Comparison of ENCODE assay signal across 22 cellular contexts in the genomic region with DNA sequence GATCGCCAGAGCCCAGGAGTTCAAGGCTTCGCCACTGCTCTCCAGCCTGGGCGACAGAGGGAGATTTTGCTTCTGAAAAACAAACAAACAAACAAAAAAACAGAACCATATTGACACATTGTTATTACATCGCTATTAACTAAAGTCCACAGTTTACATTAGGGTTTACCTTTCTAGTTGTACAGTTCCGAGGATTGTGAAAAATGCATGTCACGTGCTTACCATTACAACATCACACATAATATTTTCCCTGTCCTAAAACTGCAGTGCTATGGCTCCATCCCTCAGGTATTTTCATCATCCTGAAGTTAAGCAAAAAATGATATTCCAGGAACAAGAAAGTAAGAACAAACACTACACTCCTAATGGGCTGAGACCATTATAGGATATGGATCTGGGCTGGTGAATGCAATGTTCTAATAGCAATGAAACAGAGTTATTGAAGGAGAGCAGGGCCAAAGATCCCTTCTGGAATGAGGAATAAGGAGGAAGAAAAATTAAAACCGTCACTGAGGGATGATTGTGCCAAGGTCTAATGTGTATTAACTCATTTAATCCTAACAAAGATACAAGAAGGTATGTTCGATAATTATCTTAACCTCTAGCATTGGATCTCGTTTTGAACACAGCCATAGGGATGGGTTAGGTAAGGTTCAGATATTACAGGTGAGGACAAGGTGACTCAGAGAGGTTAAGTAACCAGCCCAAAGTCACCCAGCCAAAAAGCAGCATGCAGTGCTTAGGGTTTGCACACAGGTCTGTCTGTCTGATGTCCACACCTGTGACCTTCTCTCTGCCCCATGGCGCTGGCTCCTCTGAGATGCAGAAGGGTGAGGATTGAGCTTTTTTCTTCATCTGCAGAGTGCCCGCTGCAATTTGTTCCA. TPM values are rescaled to one million over a fixed set of nuclear protein-coding genes. Genes with fewer than 3 reads are reported as not detected.
DNase-seq lines count a peak whose midpoint lies in the region; ATAC-seq and TF ChIP-seq lines count a peak whose summit lies in the region.
"Had no signal": no experiment of that assay in that cellular context is flagged by ENCODE, and none has a peak within 500 bp of the region (broad histone marks: within the 10 kb centered on the region; RNA-seq: fewer than 3 reads in every experiment).

No MANE protein-coding gene starts in this region.

- H2AK5ac ChIP-seq in H9 (ENCODE audit: insufficient read length, low read length): no peak overlapping the region

- H3K27ac ChIP-seq in H9 (ENCODE audit: insufficient read length, low read depth, low read length): no peak overlapping the region
- H3K27ac ChIP-seq: A549, dorsolateral prefrontal cortex, esophagus squamous epithelium, uterus had no signal

- no peaks in the 10 kb centered on the region for H3K9me3 ChIP-seq in H9 (ENCODE audit: control insufficient read depth, low read depth, low read length)
- H3K9me3 ChIP-seq: A549, esophagus squamous epithelium, uterus had no signal

- POLR2A ChIA-PET in activated CD4-positive, alpha-beta T cell treated with anti-CD3 and anti-CD28 coated beads, Interleukin-2, amount 10 ng/mL, durations not matched to agents 7 days and 5 days (lab: Charles Lee): no interaction called here

- H3K4me3 Mint-ChIP-seq in activated CD4-positive, alpha-beta T cell treated with anti-CD3 and anti-CD28 coated beads, Interleukin-2, amount 10 ng/mL, durations not matched to agents 7 days and 5 days: no peak overlapping the region
- peak overlapping the region; percentile 14 to 65 for H3K4me3 Mint-ChIP-seq in H9
- H3K4me3 Mint-ChIP-seq in effector memory CD8-positive, alpha-beta T cell: peak overlapping the region; percentile 44 to 74
- peak overlapping the region; percentile 69 for H3K4me3 Mint-ChIP-seq in nephron progenitor cell
- H3K4me3 Mint-ChIP-seq: memory B cell; neural crest cell; stimulated activated naive CD8-positive, alpha-beta T cell treated with anti-CD3 and anti-CD28 coated beads, Interleukin-15, Interleukin-2, amounts not matched to agents 100 ng/mL and 50 ng/mL, for 24 hours had no signal

- no peak overlapping the region for H2AFZ ChIP-seq in H9 (ENCODE audit: low read length)

- H4K8ac ChIP-seq in H9 (replicated peaks; ENCODE audit: insufficient read length, low read depth, low read length): no peak overlapping the region

- no peak overlapping the region for H4K91ac ChIP-seq in H9 (ENCODE audit: insufficient read length, low read depth, low read length)

- no peaks in the 10 kb centered on the region for H4K20me1 ChIP-seq in H9 (ENCODE audit: control insufficient read depth, insufficient read depth, insufficient read length)

- peaks cover 22% of the 10 kb centered on the region for H3K27me3 Mint-ChIP-seq in activated CD4-positive, alpha-beta T cell treated with anti-CD3 and anti-CD28 coated beads, Interleukin-2, amount 10 ng/mL, durations not matched to agents 7 days and 5 days
- H3K27me3 Mint-ChIP-seq in H9 (ENCODE audit: low read depth) (peaks cover 64% of the 10 kb centered on the region), nephron progenitor cell (ENCODE audit: low read depth, poor library complexity) (peaks cover 30% of the 10 kb centered on the region)
- H3K27me3 Mint-ChIP-seq in effector memory CD8-positive, alpha-beta T cell: peaks cover 37% of the 10 kb centered on the region in 2 donors

- no peak overlapping the region for H4K5ac ChIP-seq in H9 (ENCODE audit: insufficient read length, low read depth, low read length)

- H2BK20ac ChIP-seq in H9 (ENCODE audit: low read depth, low read length, poor library complexity, severe bottlenecking): no peak overlapping the region

- H3K14ac ChIP-seq in H9 (ENCODE audit: insufficient read depth, low read length): no peak overlapping the region

- no peak overlapping the region for H2BK120ac ChIP-seq in H9 (ENCODE audit: low read depth, low read length, poor library complexity, severe bottlenecking)

- H3K4me1 ChIP-seq in H9 (ENCODE audit: insufficient read depth, low read length): peaks cover 6% of the 10 kb centered on the region; the same call in 1 of the 2 replicates
- H3K4me1 ChIP-seq: uterus had no signal

- H3K27me3 ChIP-seq in H9 (ENCODE audit: insufficient read depth, low read length): no peaks in the 10 kb centered on the region; the same call in 1 of the 2 replicates
- H3K27me3 ChIP-seq: uterus had no signal

- DNase-seq in activated CD4-positive, alpha-beta T cell treated with anti-CD3 and anti-CD28 coated beads, Interleukin-2, amount 10 ng/mL, durations not matched to agents 7 days and 5 days: no peak
- DNase-seq in activated CD4-positive, alpha-beta T cell treated with anti-CD3 and anti-CD28 coated beads for 48 hours: no peak
- DNase-seq in H9: no peak
- no peak for DNase-seq in effector memory CD8-positive, alpha-beta T cell
- DNase-seq in nephron progenitor cell: no peak
- DNase-seq in RKO (ENCODE audit: low spot score): no peak
- DNase-seq in nucleus accumbens (lab: John Stamatoyannopoulos, UW): no peak
- DNase-seq in iPS-NIHi7 (ENCODE audit: extremely low spot score): no peak
- DNase-seq: activated CD4-positive, CD25-positive, alpha-beta regulatory T cell; activated CD8-positive, alpha-beta memory T cell treated with anti-CD3 and anti-CD28 coated beads, Interleukin-2, amount 50 U/mL, for 48 hours; esophagus squamous epithelium; glutamatergic neuron; MM.1S; NCI-H1694 treated with DMSO at 0.1 percent for 48 hours; uterus had no signal

- no CpG with 5 or more reads among the region's 11 CpGs for WGBS in H9 (ENCODE audit: extremely low coverage, insufficient read length, low lambda C conversion rate)

- H3K23me2 ChIP-seq in H9 (ENCODE audit: insufficient read length, low read depth, low read length, poor library complexity, severe bottlenecking): peaks cover 2% of the 10 kb centered on the region

- H3K27ac Mint-ChIP-seq in activated CD4-positive, alpha-beta T cell treated with anti-CD3 and anti-CD28 coated beads, Interleukin-2, amount 10 ng/mL, durations not matched to agents 7 days and 5 days: peak overlapping the region; percentile 9
- H3K27ac Mint-ChIP-seq in H9 (no peak overlapping the region), nephron progenitor cell (no peak overlapping the region)
- peak overlapping the region; percentile 29 to 62 for H3K27ac Mint-ChIP-seq in effector memory CD8-positive, alpha-beta T cell
- H3K27ac Mint-ChIP-seq: CD14-positive monocyte; memory B cell; stimulated activated naive CD8-positive, alpha-beta T cell treated with anti-CD3 and anti-CD28 coated beads, Interleukin-15, Interleukin-2, amounts not matched to agents 100 ng/mL and 50 ng/mL, for 24 hours had no signal

- H3K36me3 Mint-ChIP-seq in activated CD4-positive, alpha-beta T cell treated with anti-CD3 and anti-CD28 coated beads, Interleukin-2, amount 10 ng/mL, durations not matched to agents 7 days and 5 days (ENCODE audit: low read depth): no peaks in the 10 kb centered on the region
- H3K36me3 Mint-ChIP-seq in H9 (ENCODE audit: insufficient read depth in 1 of 3, low read depth in 3 of 3) (no peaks in the 10 kb centered on the region), nephron progenitor cell (ENCODE audit: low read depth) (no peaks in the 10 kb centered on the region)
- H3K36me3 Mint-ChIP-seq in effector memory CD8-positive, alpha-beta T cell (ENCODE audit: insufficient read depth): peaks cover 3% of the 10 kb centered on the region
- H3K36me3 Mint-ChIP-seq: CD14-positive monocyte, memory B cell had no signal

- no peak overlapping the region for H3K9ac ChIP-seq in H9 (ENCODE audit: extremely low read depth, insufficient read length, low read length)

- no peaks in the 10 kb centered on the region for H3K79me2 ChIP-seq in H9 (ENCODE audit: insufficient read depth, low read length)

- TF ChIP-seq CTCF in H9 (conservative IDR thresholded peaks at IDR 0.05) (no peak), nephron progenitor cell (IDR thresholded peaks at IDR 0.05) (no peak)

- no peak overlapping the region for H2BK15ac ChIP-seq in H9 (ENCODE audit: low read depth, low read length)

- no peak overlapping the region for H3K4ac ChIP-seq in H9 (ENCODE audit: low read depth, low read length)

- no peak overlapping the region for H3T11ph ChIP-seq in H9 (ENCODE audit: low read length)

- peaks cover 21% of the 10 kb centered on the region for H3K4me1 Mint-ChIP-seq in activated CD4-positive, alpha-beta T cell treated with anti-CD3 and anti-CD28 coated beads, Interleukin-2, amount 10 ng/mL, durations not matched to agents 7 days and 5 days
- H3K4me1 Mint-ChIP-seq in H9 (peaks cover 16 to 19% of the 10 kb centered on the region in 2 experiments), nephron progenitor cell (peaks cover 37% of the 10 kb centered on the region)
- peaks cover 7 to 16% of the 10 kb centered on the region in 2 donors for H3K4me1 Mint-ChIP-seq in effector memory CD8-positive, alpha-beta T cell (ENCODE audit: low read depth in 2 of 2)

- no peaks in the 10 kb centered on the region for H3K9me3 Mint-ChIP-seq in activated CD4-positive, alpha-beta T cell treated with anti-CD3 and anti-CD28 coated beads, Interleukin-2, amount 10 ng/mL, durations not matched to agents 7 days and 5 days
- no peaks in the 10 kb centered on the region; a peak in 1 of 5 replicates for H3K9me3 Mint-ChIP-seq in H9
- H3K9me3 Mint-ChIP-seq in effector memory CD8-positive, alpha-beta T cell: no peaks in the 10 kb centered on the region
- H3K9me3 Mint-ChIP-seq in nephron progenitor cell: no peaks in the 10 kb centered on the region
- H3K9me3 Mint-ChIP-seq: memory B cell; neural crest cell; stimulated activated naive CD8-positive, alpha-beta T cell treated with anti-CD3 and anti-CD28 coated beads, Interleukin-15, Interleukin-2, amounts not matched to agents 100 ng/mL and 50 ng/mL, for 24 hours had no signal

- no peak overlapping the region for H3K18ac ChIP-seq in H9 (ENCODE audit: insufficient read length, low read depth, low read length)

- no peaks in the 10 kb centered on the region for H3K79me1 ChIP-seq in H9 (ENCODE audit: insufficient read depth, low read depth, low read length, poor library complexity, severe bottlenecking)

- H3K23ac ChIP-seq in H9 (ENCODE audit: insufficient read length, low read depth, low read length): no peak overlapping the region

- no peak overlapping the region for H2BK12ac ChIP-seq in H9 (ENCODE audit: insufficient read length, low read depth, low read length)

- CTCF ChIA-PET in activated CD4-positive, alpha-beta T cell treated with anti-CD3 and anti-CD28 coated beads, Interleukin-2, amount 10 ng/mL, durations not matched to agents 7 days and 5 days (lab: Charles Lee): no interaction called here

- H2BK5ac ChIP-seq in H9 (ENCODE audit: insufficient read length, low read length): no peak overlapping the region

- no peak for ATAC-seq in effector memory CD8-positive, alpha-beta T cell (replicated peaks)
- ATAC-seq: Right ventricle myocardium inferior had no signal

- H3K56ac ChIP-seq in H9 (ENCODE audit: insufficient read length, low read depth, low read length): no peak overlapping the region

- peak overlapping the region; percentile 67 for H3K4me2 ChIP-seq in H9 (ENCODE audit: insufficient read depth, insufficient read length, low read length)
- H3K4me2 ChIP-seq: A549 had no signal

RNA-seq across cellular contexts. Expression of gene CUX1, which starts 14.0 kb away (rescaled TPM):
- total RNA-seq in activated CD4-positive, alpha-beta T cell treated with anti-CD3 and anti-CD28 coated beads, Interleukin-2, amount 10 ng/mL, durations not matched to agents 7 days and 5 days: 10 to 100 TPM; 27.8 to 34.7 TPM
- 53.5 and 60.5 TPM in 2 replicates for total RNA-seq in H9 (2021)

Comparison
In these comparisons a context has a peak if more than half of its experiments do, and no peak if none do; other contexts are left out.
1. H3K27ac Mint-ChIP-seq: peak in activated CD4-positive, alpha-beta T cell treated with anti-CD3 and anti-CD28 coated beads, Interleukin-2, amount 10 ng/mL, durations not matched to agents 7 days and 5 days (single experiment) and effector memory CD8-positive, alpha-beta T cell (2 of 2); none in H9 (0 of 3) and nephron progenitor cell (single experiment).